In the genomic region with DNA sequence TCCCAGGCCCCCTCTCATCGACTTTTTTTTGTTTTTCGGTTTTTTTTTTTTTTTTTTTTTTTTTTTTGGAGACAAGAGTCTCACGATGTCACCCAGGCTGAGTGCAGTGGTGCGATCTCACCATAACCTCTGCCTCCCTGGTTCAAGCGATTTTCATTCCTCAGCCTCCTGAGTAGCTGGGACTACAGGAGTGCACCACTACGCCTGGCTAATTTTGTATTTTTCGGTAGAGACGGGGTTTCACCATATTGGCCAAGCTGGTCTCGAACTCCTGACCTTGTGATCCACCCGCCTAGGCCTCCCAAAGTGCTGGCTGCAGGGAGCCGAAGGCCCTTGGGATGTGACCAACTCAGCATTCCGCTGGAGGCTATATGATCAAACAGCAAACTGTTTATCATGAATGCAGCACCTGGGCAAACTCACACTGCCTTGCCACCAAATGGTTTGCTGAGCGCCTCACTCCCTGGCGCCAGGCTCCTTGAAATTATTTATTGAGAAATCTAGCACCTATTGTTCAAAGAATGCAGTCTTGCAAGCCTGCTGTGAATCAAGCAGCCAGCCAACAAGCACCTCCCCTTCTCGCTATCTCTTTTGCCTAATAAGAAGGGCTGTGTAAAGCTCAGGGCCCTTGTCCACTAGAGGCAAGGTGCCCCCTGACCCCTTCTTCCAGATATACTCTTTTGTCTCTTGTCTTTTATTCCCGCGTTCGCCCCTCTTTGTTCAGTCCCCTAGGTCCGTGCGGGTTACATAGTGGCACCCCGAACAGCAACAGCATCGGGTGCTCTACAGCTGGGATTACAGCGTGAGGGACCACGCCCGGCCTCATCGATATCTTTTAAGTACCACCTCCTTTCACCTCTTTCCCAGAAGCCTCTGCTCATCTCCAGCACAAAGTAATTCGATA, we compare ENCODE assay signal across 8 cellular contexts. TPM values are rescaled to one million over a fixed set of nuclear protein-coding genes. Genes with fewer than 3 reads are reported as not detected.
DNase-seq lines count a peak whose midpoint lies in the region; ATAC-seq, FAIRE-seq and TF ChIP-seq lines count a peak whose summit lies in the region.

No MANE protein-coding gene starts in this region.

- H3K27ac ChIP-seq in Karpas-422 (ENCODE audit: low read length) (0 out of 2 replicates have a peak overlapping the region, but pooled peaks have one; percentile 70), right cardiac atrium (ENCODE audit: low read length) (no peak overlapping the region), small intestine (ENCODE audit: low read depth in 1 of 2, low read length in 1 of 2) (peak overlapping the region; percentile 64 to 83)

- H3K27me3 Mint-ChIP-seq in activated T-helper 2 cell treated with anti-CD3 and anti-CD28 coated beads, Interferon-gamma antibody, Interleukin-2, Interleukin-4, amounts not matched to agents 10 μg/mL and 5 μg/mL and 100 μg/mL, durations not matched to agents 14 hours and 24 hours and 36 hours (ENCODE audit: low read depth), result no peaks in the 10 kb centered on the region

- H3K4me3 ChIP-seq in Karpas-422 (ENCODE audit: low read length), result peak overlapping the region; percentile 87
- H3K4me3 ChIP-seq in right cardiac atrium (ENCODE audit: low read length), result peak overlapping the region; percentile 85
- peak overlapping the region; percentile 54 to 71 for H3K4me3 ChIP-seq in small intestine (ENCODE audit: low read depth in 1 of 2, low read length in 2 of 2)

- 67% methylated on average over 27 of the region's 27 CpGs for WGBS in right cardiac atrium
- WGBS in small intestine, 3 donors, result 43 to 52% (median 47%) methylated on average over 27 of the region's 27 CpGs

- H2AFZ ChIP-seq in Karpas-422 (ENCODE audit: low read length), result peak overlapping the region; percentile 88; the same call in 1 of the 2 replicates

- peak in 1 of 2 donors; percentile 43 for ATAC-seq in right cardiac atrium

- DNase-seq in NCI-H2107 treated with DMSO at 0.1 percent for 48 hours (lab: John Stamatoyannopoulos, UW; ENCODE audit: unreplicated experiment), result peak; percentile 53
- DNase-seq in NCI-H2107 (lab: John Stamatoyannopoulos, UW), result no peak
- no peak for DNase-seq in Karpas-422
- DNase-seq in activated T-helper 2 cell treated with anti-CD3 and anti-CD28 coated beads, Interferon-gamma antibody, Interleukin-2, Interleukin-4, amounts not matched to agents 10 μg/mL and 5 μg/mL and 100 μg/mL, durations not matched to agents 14 hours and 24 hours and 36 hours (ENCODE audit: low spot score), result no peak
- peak in 1 of 3 donors; percentile 30 for DNase-seq in right cardiac atrium
- DNase-seq in small intestine, result peak; percentile 10
- DNase-seq in GM12892 (ENCODE audit: insufficient read length), result no peak
- no peak for DNase-seq in CD1c-positive myeloid dendritic cell (ENCODE audit: extremely low spot score)

- FAIRE-seq in small intestine (lab: Jason Lieb, UNC) (no peak), GM12892 (lab: Jason Lieb, UNC) (no peak)

- peaks cover 38% of the 10 kb centered on the region for H3K36me3 Mint-ChIP-seq in activated T-helper 2 cell treated with anti-CD3 and anti-CD28 coated beads, Interferon-gamma antibody, Interleukin-2, Interleukin-4, amounts not matched to agents 10 μg/mL and 5 μg/mL and 100 μg/mL, durations not matched to agents 14 hours and 24 hours and 36 hours (ENCODE audit: low read depth)

- peaks cover 31% of the 10 kb centered on the region for H3K4me1 Mint-ChIP-seq in activated T-helper 2 cell treated with anti-CD3 and anti-CD28 coated beads, Interferon-gamma antibody, Interleukin-2, Interleukin-4, amounts not matched to agents 10 μg/mL and 5 μg/mL and 100 μg/mL, durations not matched to agents 14 hours and 24 hours and 36 hours (ENCODE audit: low read depth)

- H3K4me3 Mint-ChIP-seq in activated T-helper 2 cell treated with anti-CD3 and anti-CD28 coated beads, Interferon-gamma antibody, Interleukin-2, Interleukin-4, amounts not matched to agents 10 μg/mL and 5 μg/mL and 100 μg/mL, durations not matched to agents 14 hours and 24 hours and 36 hours (ENCODE audit: low read depth), result peak overlapping the region; percentile 89

- H3K9me2 ChIP-seq in Karpas-422 (replicated peaks; ENCODE audit: insufficient read depth, low read length), result no peaks in the 10 kb centered on the region

- no peaks in the 10 kb centered on the region for H3K9me3 ChIP-seq in Karpas-422 (ENCODE audit: low read length)
- H3K9me3 ChIP-seq in right cardiac atrium (ENCODE audit: control insufficient read depth, low read length), result no peaks in the 10 kb centered on the region
- no peaks in the 10 kb centered on the region for H3K9me3 ChIP-seq in small intestine (ENCODE audit: control insufficient read depth, low read depth)

- H3K27me3 ChIP-seq in Karpas-422 (ENCODE audit: low read length) (no peaks in the 10 kb centered on the region), right cardiac atrium (ENCODE audit: control insufficient read depth, insufficient read depth) (no peaks in the 10 kb centered on the region), small intestine (ENCODE audit: control insufficient read depth in 2 of 2, insufficient read depth in 2 of 2, low read length in 2 of 2) (no peaks in the 10 kb centered on the region)

- peak overlapping the region; percentile 80 for H3K9ac ChIP-seq in Karpas-422 (ENCODE audit: low read length)

- intact Hi-C loops in activated T-helper 2 cell treated with anti-CD3 and anti-CD28 coated beads, Interferon-gamma antibody, Interleukin-2, Interleukin-4, amounts not matched to agents 10 μg/mL and 5 μg/mL and 100 μg/mL, durations not matched to agents 14 hours and 24 hours and 36 hours (cut with micrococcal nuclease), result no loop called here
- intact Hi-C loops in right cardiac atrium (cut with DNase I), result no loop called here

- H3K79me2 ChIP-seq in Karpas-422 (ENCODE audit: low read length), result peaks cover 31% of the 10 kb centered on the region

- no peaks in the 10 kb centered on the region for H4K20me1 ChIP-seq in Karpas-422 (ENCODE audit: insufficient read depth, low read depth, low read length)

- no peak for TF ChIP-seq POLR2A in GM12892 (IDR thresholded peaks at IDR 0.05; ENCODE audit: low read depth, low read length)

- peaks cover 8% of the 10 kb centered on the region; the same call in 1 of the 2 replicates for H3K36me3 ChIP-seq in Karpas-422 (ENCODE audit: insufficient read depth, low read length)
- H3K36me3 ChIP-seq in small intestine (ENCODE audit: control insufficient read depth in 2 of 2, insufficient read depth in 2 of 2, low read length in 2 of 2), result peaks cover 0 to 3% of the 10 kb centered on the region in 2 donors

- peaks cover 6% of the 10 kb centered on the region for H3K9me3 Mint-ChIP-seq in activated T-helper 2 cell treated with anti-CD3 and anti-CD28 coated beads, Interferon-gamma antibody, Interleukin-2, Interleukin-4, amounts not matched to agents 10 μg/mL and 5 μg/mL and 100 μg/mL, durations not matched to agents 14 hours and 24 hours and 36 hours

- H3K27ac Mint-ChIP-seq in activated T-helper 2 cell treated with anti-CD3 and anti-CD28 coated beads, Interferon-gamma antibody, Interleukin-2, Interleukin-4, amounts not matched to agents 10 μg/mL and 5 μg/mL and 100 μg/mL, durations not matched to agents 14 hours and 24 hours and 36 hours, result peak overlapping the region; percentile 76

- peak overlapping the region; percentile 98 for H3K4me2 ChIP-seq in Karpas-422 (ENCODE audit: low read depth, low read length, poor library complexity, severe bottlenecking)

- peaks cover 30% of the 10 kb centered on the region for H3K4me1 ChIP-seq in Karpas-422 (ENCODE audit: low read length)
- H3K4me1 ChIP-seq in right cardiac atrium (ENCODE audit: control insufficient read depth, insufficient read depth, low read length), result peaks cover 8% of the 10 kb centered on the region
- H3K4me1 ChIP-seq in small intestine (ENCODE audit: control insufficient read depth in 2 of 2, insufficient read depth in 1 of 2, low read depth in 1 of 2, low read length in 1 of 2), result peaks cover 10% of the 10 kb centered on the region in 2 donors

RNA-seq across cellular contexts. Expression of gene RIGI, which starts 1.2 kb away (rescaled TPM):
- 6.6 and 13.2 TPM in 2 replicates for total RNA-seq in Karpas-422 (2014; rRNA removed; shearing (Covaris generic); ENCODE audit: low replicate concordance)
- total RNA-seq in activated T-helper 2 cell treated with anti-CD3 and anti-CD28 coated beads, Interferon-gamma antibody, Interleukin-2, Interleukin-4, amounts not matched to agents 10 μg/mL and 5 μg/mL and 100 μg/mL, durations not matched to agents 14 hours and 24 hours and 36 hours, result 4.8 and 5.0 TPM in 2 replicates
- 1 to 10 TPM; 5.1 to 6.4 (median 5.6) TPM for total RNA-seq in right cardiac atrium
- polyA plus RNA-seq in right cardiac atrium (2.8 TPM), small intestine (1 to 10 TPM; 3.5 to 5.1 (median 4.3) TPM)
- polyA plus RNA-seq in GM12892 (2012; ENCODE audit: missing spikeins), result 6.3 TPM

RNA-seq across cellular contexts. Expression of gene SMIM27, which starts 27.3 kb away (rescaled TPM):
- total RNA-seq in Karpas-422 (2014; rRNA removed; shearing (Covaris generic); ENCODE audit: low replicate concordance), result 3.5 and 12.6 TPM in 2 replicates
- total RNA-seq in activated T-helper 2 cell treated with anti-CD3 and anti-CD28 coated beads, Interferon-gamma antibody, Interleukin-2, Interleukin-4, amounts not matched to agents 10 μg/mL and 5 μg/mL and 100 μg/mL, durations not matched to agents 14 hours and 24 hours and 36 hours, result 14.2 and 15.5 TPM in 2 replicates
- total RNA-seq in right cardiac atrium, result 10 to 100 TPM; 19.7 to 26.4 (median 24.0) TPM
- polyA plus RNA-seq in right cardiac atrium (10.2 TPM), small intestine (10 to 100 TPM in 1 of 3 donors, 1 to 10 TPM in 2; 6.5 to 15.4 (median 7.1) TPM)
- 29.5 TPM for polyA plus RNA-seq in GM12892 (2012; ENCODE audit: missing spikeins)

RNA-seq across cellular contexts. Expression of gene TOPORS, which starts 27.6 kb away (rescaled TPM):
- total RNA-seq in Karpas-422 (2014; rRNA removed; shearing (Covaris generic); ENCODE audit: low replicate concordance), result 16.3 and 21.2 TPM in 2 replicates
- 15.7 and 16.2 TPM in 2 replicates for total RNA-seq in activated T-helper 2 cell treated with anti-CD3 and anti-CD28 coated beads, Interferon-gamma antibody, Interleukin-2, Interleukin-4, amounts not matched to agents 10 μg/mL and 5 μg/mL and 100 μg/mL, durations not matched to agents 14 hours and 24 hours and 36 hours
- 10 to 100 TPM in 2 of 4 donors, 1 to 10 TPM in 2; 8.6 to 10.9 (median 9.9) TPM for total RNA-seq in right cardiac atrium
- polyA plus RNA-seq in right cardiac atrium (6.2 TPM), small intestine (1 to 10 TPM; 6.2 to 7.6 (median 6.5) TPM)
- polyA plus RNA-seq in GM12892 (2012; ENCODE audit: missing spikeins), result 12.2 TPM

RNA-seq across cellular contexts. Expression of gene NDUFB6, which starts 48.1 kb away (rescaled TPM):
- 72.4 and 95.6 TPM in 2 replicates for total RNA-seq in Karpas-422 (2014; rRNA removed; shearing (Covaris generic); ENCODE audit: low replicate concordance)
- 43.9 and 47.4 TPM in 2 replicates for total RNA-seq in activated T-helper 2 cell treated with anti-CD3 and anti-CD28 coated beads, Interferon-gamma antibody, Interleukin-2, Interleukin-4, amounts not matched to agents 10 μg/mL and 5 μg/mL and 100 μg/mL, durations not matched to agents 14 hours and 24 hours and 36 hours
- 100 to 1,000 TPM; 120 to 137 (median 128) TPM for total RNA-seq in right cardiac atrium
- polyA plus RNA-seq in right cardiac atrium (198 TPM), small intestine (10 to 100 TPM; 55.9 to 78.7 (median 67.8) TPM)
- polyA plus RNA-seq in GM12892 (2012; ENCODE audit: missing spikeins), result 60.2 TPM

Comparison
In these comparisons a context has a peak if more than half of its experiments do, and no peak if none do; other contexts are left out.
1. DNase-seq: peak in NCI-H2107 treated with DMSO at 0.1 percent for 48 hours (single experiment) and small intestine (single experiment); none in NCI-H2107 (single experiment), Karpas-422 (single experiment), activated T-helper 2 cell treated with anti-CD3 and anti-CD28 coated beads, Interferon-gamma antibody, Interleukin-2, Interleukin-4, amounts not matched to agents 10 μg/mL and 5 μg/mL and 100 μg/mL, durations not matched to agents 14 hours and 24 hours and 36 hours (single experiment), GM12892 (single experiment) and CD1c-positive myeloid dendritic cell (single experiment).
2. Peak in every context shown above with its lines, with median percentiles within 50 percentile points of each other: H3K4me3 ChIP-seq.